In genomic region chr2:230416061-230416721, GRCh38 we compare ENCODE assay signal across 8 cellular contexts.
A peak's percentile ranks its signal among the peaks of the same experiment; 100 is the strongest.
DNase-seq lines count a peak whose midpoint lies in the region; ATAC-seq and FAIRE-seq lines count a peak whose summit lies in the region.

Gene SP100, plus strand, starts transcription at chr2:230416201. Its CDS starts 96 bp downstream, at chr2:230416297.

- peak; percentile 78 for ATAC-seq in HG03442 (IDR thresholded peaks at IDR 0.05; ENCODE audit: unreplicated experiment)

- DNase-seq in AG20443 (ENCODE audit: low spot score), result peak; percentile 80
- DNase-seq in GM19239 (ENCODE audit: insufficient read length, low spot score), result peak; percentile 36
- peak; percentile 64 for DNase-seq in T follicular helper cell (ENCODE audit: low read depth)
- peak; percentile 56 for DNase-seq in activated naive CD8-positive, alpha-beta T cell treated with anti-CD3 and anti-CD28 coated beads, Interleukin-2, amount 50 U/mL, for 16 hours (ENCODE audit: low read depth, low spot score)
- DNase-seq in hepatic stellate cell (ENCODE audit: low spot score), result peak; percentile 76
- DNase-seq in stimulated activated CD4-positive, alpha-beta T cell treated with anti-CD3 and anti-CD28 coated beads, Interleukin-15, amount 100 ng/mL, for 1 hour (ENCODE audit: low read depth in 1 of 2, low spot score in 1 of 2), result peak; percentile 51 to 64
- DNase-seq in NCI-H748 (lab: John Stamatoyannopoulos, UW; ENCODE audit: unreplicated experiment), result no peak

- peak; percentile 97 for FAIRE-seq in GM19239 (lab: Jason Lieb, UNC)
